2 cellular contexts compared by ENCODE assay signal in genomic region chr1:28213315-28213714, GRCh38.
TF ChIP-seq lines count a peak whose summit lies in the region.

No MANE protein-coding gene starts in this region.

TF ChIP-seq in IMR-90, 13 proteins besides CTCF, POLR2A, EP300 and RAD21:
- TF ChIP-seq MAFK (IDR thresholded peaks at IDR 0.05; ENCODE audit: low read depth, low read length): peak; percentile 53
- TF ChIP-seq FOS (IDR thresholded peaks at IDR 0.05; ENCODE audit: low read depth, low read length): no peak

TF ChIP-seq in K562, 482 proteins besides CTCF, POLR2A, EP300 and RAD21:
- TF ChIP-seq RBM15 (IDR thresholded peaks at IDR 0.05; ENCODE audit: insufficient read depth, low read length) (no peak), ETS2 (tag; IDR thresholded peaks at IDR 0.05; ENCODE audit: borderline replicate concordance, poor library complexity, severe bottlenecking) (no peak), MAFG (tag; conservative IDR thresholded peaks at IDR 0.05) (peak; percentile 96), TAF1 (IDR thresholded peaks at IDR 0.05; ENCODE audit: control insufficient read depth, extremely low read depth, insufficient read depth, low read length, severe bottlenecking) (no peak), ZNF592 (IDR thresholded peaks at IDR 0.05) (no peak), SNIP1 (IDR thresholded peaks at IDR 0.05; ENCODE audit: low read depth) (no peak), JUN (IDR thresholded peaks at IDR 0.05; ENCODE audit: borderline replicate concordance, low read depth, low read length) (no peak), JUN (CRISPR knock-in tag; IDR thresholded peaks at IDR 0.05; ENCODE audit: borderline replicate concordance) (no peak), NONO (IDR thresholded peaks at IDR 0.05; ENCODE audit: low read depth in 2 of 2, low read length in 1 of 2) (no peak), YY1 (IDR thresholded peaks at IDR 0.05; ENCODE audit: borderline replicate concordance in 1 of 3, control insufficient read depth in 1 of 3, extremely low read depth in 1 of 3, insufficient read depth in 3 of 3, insufficient read length in 1 of 3, insufficient replicate concordance in 2 of 3, low read depth in 1 of 3, low read length in 2 of 3) (no peak), MAFK (IDR thresholded peaks at IDR 0.05; ENCODE audit: low read length) (peak; percentile 84), MYNN (IDR thresholded peaks at IDR 0.05) (no peak), MYNN (CRISPR knock-in tag; IDR thresholded peaks at IDR 0.05) (no peak), ZNF143 (CRISPR knock-in tag; IDR thresholded peaks at IDR 0.05) (no peak), NFE2L1 (tag; IDR thresholded peaks at IDR 0.05; ENCODE audit: borderline replicate concordance, low read depth) (peak; percentile 80), CBX2 (IDR thresholded peaks at IDR 0.05; ENCODE audit: insufficient read depth, low read length, poor library complexity, severe bottlenecking) (no peak), ZNF175 (CRISPR knock-in tag; IDR thresholded peaks at IDR 0.05; ENCODE audit: low read depth) (no peak), ESRRA (IDR thresholded peaks at IDR 0.05; ENCODE audit: borderline replicate concordance, low read depth) (no peak), ARID3A (IDR thresholded peaks at IDR 0.05; ENCODE audit: borderline replicate concordance, low read depth, low read length) (no peak), ETV1 (tag; conservative IDR thresholded peaks at IDR 0.05; ENCODE audit: low read depth) (no peak), C11orf30 (IDR thresholded peaks at IDR 0.05; ENCODE audit: low read depth) (peak; percentile 92), POLR2H (tag; IDR thresholded peaks at IDR 0.05; ENCODE audit: low read depth) (no peak), ZNF316 (IDR thresholded peaks at IDR 0.05) (peak; percentile 97), MCM7 (IDR thresholded peaks at IDR 0.05) (no peak), ZNF444 (CRISPR knock-in tag; IDR thresholded peaks at IDR 0.05) (no peak), MAFF (IDR thresholded peaks at IDR 0.05; ENCODE audit: low read length) (peak; percentile 87), CXXC5 (CRISPR knock-in tag; IDR thresholded peaks at IDR 0.05) (no peak), PURB (CRISPR knock-in tag; IDR thresholded peaks at IDR 0.05; ENCODE audit: low read depth) (no peak), SMARCA4 (IDR thresholded peaks at IDR 0.05) (no peak), TFAP4 (CRISPR knock-in tag; IDR thresholded peaks at IDR 0.05; ENCODE audit: borderline replicate concordance) (no peak), MCM2 (IDR thresholded peaks at IDR 0.05; ENCODE audit: low read depth) (no peak), BACH1 (tag; IDR thresholded peaks at IDR 0.05) (peak; percentile 37; the same call in 1 of the 2 replicates), KLF1 (tag; IDR thresholded peaks at IDR 0.05) (no peak), ZNF184 (CRISPR knock-in tag; IDR thresholded peaks at IDR 0.05) (no peak), TOE1 (IDR thresholded peaks at IDR 0.05; ENCODE audit: borderline replicate concordance) (no peak), TOE1 (CRISPR knock-in tag; IDR thresholded peaks at IDR 0.05; ENCODE audit: borderline replicate concordance, low read depth) (no peak), CREB1 (IDR thresholded peaks at IDR 0.05) (no peak), CREB1 (CRISPR knock-in tag; IDR thresholded peaks at IDR 0.05) (no peak), NFE2 (IDR thresholded peaks at IDR 0.05; ENCODE audit: low read depth) (peak; percentile 86)
- TF ChIP-seq, protein P1, sequence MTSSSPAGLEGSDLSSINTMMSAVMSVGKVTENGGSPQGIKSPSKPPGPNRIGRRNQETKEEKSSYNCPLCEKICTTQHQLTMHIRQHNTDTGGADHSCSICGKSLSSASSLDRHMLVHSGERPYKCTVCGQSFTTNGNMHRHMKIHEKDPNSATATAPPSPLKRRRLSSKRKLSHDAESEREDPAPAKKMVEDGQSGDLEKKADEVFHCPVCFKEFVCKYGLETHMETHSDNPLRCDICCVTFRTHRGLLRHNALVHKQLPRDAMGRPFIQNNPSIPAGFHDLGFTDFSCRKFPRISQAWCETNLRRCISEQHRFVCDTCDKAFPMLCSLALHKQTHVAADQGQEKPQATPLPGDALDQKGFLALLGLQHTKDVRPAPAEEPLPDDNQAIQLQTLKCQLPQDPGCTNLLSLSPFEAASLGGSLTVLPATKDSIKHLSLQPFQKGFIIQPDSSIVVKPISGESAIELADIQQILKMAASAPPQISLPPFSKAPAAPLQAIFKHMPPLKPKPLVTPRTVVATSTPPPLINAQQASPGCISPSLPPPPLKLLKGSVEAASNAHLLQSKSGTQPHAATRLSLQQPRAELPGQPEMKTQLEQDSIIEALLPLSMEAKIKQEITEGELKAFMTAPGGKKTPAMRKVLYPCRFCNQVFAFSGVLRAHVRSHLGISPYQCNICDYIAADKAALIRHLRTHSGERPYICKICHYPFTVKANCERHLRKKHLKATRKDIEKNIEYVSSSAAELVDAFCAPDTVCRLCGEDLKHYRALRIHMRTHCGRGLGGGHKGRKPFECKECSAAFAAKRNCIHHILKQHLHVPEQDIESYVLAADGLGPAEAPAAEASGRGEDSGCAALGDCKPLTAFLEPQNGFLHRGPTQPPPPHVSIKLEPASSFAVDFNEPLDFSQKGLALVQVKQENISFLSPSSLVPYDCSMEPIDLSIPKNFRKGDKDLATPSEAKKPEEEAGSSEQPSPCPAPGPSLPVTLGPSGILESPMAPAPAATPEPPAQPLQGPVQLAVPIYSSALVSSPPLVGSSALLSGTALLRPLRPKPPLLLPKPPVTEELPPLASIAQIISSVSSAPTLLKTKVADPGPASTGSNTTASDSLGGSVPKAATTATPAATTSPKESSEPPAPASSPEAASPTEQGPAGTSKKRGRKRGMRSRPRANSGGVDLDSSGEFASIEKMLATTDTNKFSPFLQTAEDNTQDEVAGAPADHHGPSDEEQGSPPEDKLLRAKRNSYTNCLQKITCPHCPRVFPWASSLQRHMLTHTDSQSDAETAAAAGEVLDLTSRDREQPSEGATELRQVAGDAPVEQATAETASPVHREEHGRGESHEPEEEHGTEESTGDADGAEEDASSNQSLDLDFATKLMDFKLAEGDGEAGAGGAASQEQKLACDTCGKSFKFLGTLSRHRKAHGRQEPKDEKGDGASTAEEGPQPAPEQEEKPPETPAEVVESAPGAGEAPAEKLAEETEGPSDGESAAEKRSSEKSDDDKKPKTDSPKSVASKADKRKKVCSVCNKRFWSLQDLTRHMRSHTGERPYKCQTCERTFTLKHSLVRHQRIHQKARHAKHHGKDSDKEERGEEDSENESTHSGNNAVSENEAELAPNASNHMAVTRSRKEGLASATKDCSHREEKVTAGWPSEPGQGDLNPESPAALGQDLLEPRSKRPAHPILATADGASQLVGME (CRISPR knock-in tag; IDR thresholded peaks at IDR 0.05): no peak
- TF ChIP-seq, protein P2, sequence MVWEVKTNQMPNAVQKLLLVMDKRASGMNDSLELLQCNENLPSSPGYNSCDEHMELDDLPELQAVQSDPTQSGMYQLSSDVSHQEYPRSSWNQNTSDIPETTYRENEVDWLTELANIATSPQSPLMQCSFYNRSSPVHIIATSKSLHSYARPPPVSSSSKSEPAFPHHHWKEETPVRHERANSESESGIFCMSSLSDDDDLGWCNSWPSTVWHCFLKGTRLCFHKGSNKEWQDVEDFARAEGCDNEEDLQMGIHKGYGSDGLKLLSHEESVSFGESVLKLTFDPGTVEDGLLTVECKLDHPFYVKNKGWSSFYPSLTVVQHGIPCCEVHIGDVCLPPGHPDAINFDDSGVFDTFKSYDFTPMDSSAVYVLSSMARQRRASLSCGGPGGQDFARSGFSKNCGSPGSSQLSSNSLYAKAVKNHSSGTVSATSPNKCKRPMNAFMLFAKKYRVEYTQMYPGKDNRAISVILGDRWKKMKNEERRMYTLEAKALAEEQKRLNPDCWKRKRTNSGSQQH (CRISPR knock-in tag; IDR thresholded peaks at IDR 0.05): no peak
- TF ChIP-seq, protein P3, sequence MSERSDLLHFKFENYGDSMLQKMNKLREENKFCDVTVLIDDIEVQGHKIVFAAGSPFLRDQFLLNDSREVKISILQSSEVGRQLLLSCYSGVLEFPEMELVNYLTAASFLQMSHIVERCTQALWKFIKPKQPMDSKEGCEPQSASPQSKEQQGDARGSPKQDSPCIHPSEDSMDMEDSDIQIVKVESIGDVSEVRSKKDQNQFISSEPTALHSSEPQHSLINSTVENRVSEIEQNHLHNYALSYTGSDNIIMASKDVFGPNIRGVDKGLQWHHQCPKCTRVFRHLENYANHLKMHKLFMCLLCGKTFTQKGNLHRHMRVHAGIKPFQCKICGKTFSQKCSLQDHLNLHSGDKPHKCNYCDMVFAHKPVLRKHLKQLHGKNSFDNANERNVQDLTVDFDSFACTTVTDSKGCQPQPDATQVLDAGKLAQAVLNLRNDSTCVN (CRISPR knock-in tag; IDR thresholded peaks at IDR 0.05): no peak
- TF ChIP-seq, protein P4, sequence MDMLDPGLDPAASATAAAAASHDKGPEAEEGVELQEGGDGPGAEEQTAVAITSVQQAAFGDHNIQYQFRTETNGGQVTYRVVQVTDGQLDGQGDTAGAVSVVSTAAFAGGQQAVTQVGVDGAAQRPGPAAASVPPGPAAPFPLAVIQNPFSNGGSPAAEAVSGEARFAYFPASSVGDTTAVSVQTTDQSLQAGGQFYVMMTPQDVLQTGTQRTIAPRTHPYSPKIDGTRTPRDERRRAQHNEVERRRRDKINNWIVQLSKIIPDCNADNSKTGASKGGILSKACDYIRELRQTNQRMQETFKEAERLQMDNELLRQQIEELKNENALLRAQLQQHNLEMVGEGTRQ (CRISPR knock-in tag; IDR thresholded peaks at IDR 0.05): no peak
